Comparison of ENCODE assay signal across 9 cellular contexts in genomic region chr3:37994639-37994972, GRCh38. TPM values are rescaled to one million over a fixed set of nuclear protein-coding genes. Genes with fewer than 3 reads are reported as not detected.
DNase-seq lines count a peak whose midpoint lies in the region; ATAC-seq, FAIRE-seq and TF ChIP-seq lines count a peak whose summit lies in the region.
"Had no signal": no experiment of that assay in that cellular context is flagged by ENCODE, and none has a peak within 500 bp of the region (broad histone marks: within the 10 kb centered on the region; RNA-seq: fewer than 3 reads in every experiment).

No MANE protein-coding gene starts in this region.

- no peak for FAIRE-seq in GM12891 (lab: Jason Lieb, UNC)

- TF ChIP-seq POLR2A in GM12891 (IDR thresholded peaks at IDR 0.05; ENCODE audit: low read depth, low read length) = no peak

- H3K4me3 ChIP-seq in BE2C (ENCODE audit: low read depth, low read length) (peak overlapping the region; percentile 65), HUES48 (ENCODE audit: low read depth, low read length) (peak overlapping the region; percentile 66)
- peak overlapping the region; percentile 65 for H3K4me3 ChIP-seq in naive thymus-derived CD4-positive, alpha-beta T cell (ENCODE audit: low read length)

- H3K4me3 Mint-ChIP-seq in chondrocyte (ENCODE audit: unreplicated experiment) = peak overlapping the region; percentile 75
- H3K4me3 Mint-ChIP-seq in naive thymus-derived CD4-positive, alpha-beta T cell = peak overlapping the region; percentile 82 to 98 (median 96)

- H3K27me3 Mint-ChIP-seq in chondrocyte (ENCODE audit: low read depth) = no peaks in the 10 kb centered on the region
- no peaks in the 10 kb centered on the region for H3K27me3 Mint-ChIP-seq in naive thymus-derived CD4-positive, alpha-beta T cell

- intact Hi-C loops in naive thymus-derived CD4-positive, alpha-beta T cell (cut with micrococcal nuclease) = loop anchor here (1.0 to 2.0 kb wide), 4 partner anchors 20 to 171 kb away; partner anchors contain the start of genes DLEC1 (in 2 of the 2), OXSR1 (in 2 of the 2) and ACAA1 (in 1 of the 2)

- H3K4me1 ChIP-seq in BE2C (no peaks in the 10 kb centered on the region), HUES48 (ENCODE audit: control insufficient read depth, insufficient read depth, low read length) (peaks cover 6% of the 10 kb centered on the region; the same call in 1 of the 2 replicates)
- H3K4me1 ChIP-seq in naive thymus-derived CD4-positive, alpha-beta T cell (ENCODE audit: control insufficient read depth in 2 of 2, insufficient read depth in 2 of 2, low read length in 2 of 2) = peaks cover 47 to 48% of the 10 kb centered on the region in 2 donors

- POLR2A ChIA-PET in naive thymus-derived CD4-positive, alpha-beta T cell (lab: Charles Lee) = interaction anchor here (0.7 to 0.9 kb wide), 3 partner anchors 15 to 171 kb away, joined by 4 to 6 read pairs (median 4); partner anchors contain the start of genes DLEC1 and OXSR1

- DNase-seq in BE2C (no peak), chondrocyte (ENCODE audit: low spot score) (no peak), NCI-H2029 (lab: John Stamatoyannopoulos, UW) (no peak), GM12891 (ENCODE audit: insufficient read length, low spot score) (no peak)
- peak in 2 of 9 donors; percentile 18 to 24 for DNase-seq in naive thymus-derived CD4-positive, alpha-beta T cell
- DNase-seq: NCI-H1417 treated with DMSO at 0.1 percent for 48 hours had no signal

- H3K9me3 ChIP-seq in BE2C (no peaks in the 10 kb centered on the region), HUES48 (ENCODE audit: control insufficient read depth, insufficient read depth, low read length) (no peaks in the 10 kb centered on the region)
- no peaks in the 10 kb centered on the region for H3K9me3 ChIP-seq in naive thymus-derived CD4-positive, alpha-beta T cell (ENCODE audit: control insufficient read depth in 2 of 3, low read length in 3 of 3)

- no peaks in the 10 kb centered on the region for H3K36me3 ChIP-seq in BE2C
- no peaks in the 10 kb centered on the region for H3K36me3 ChIP-seq in HUES48 (ENCODE audit: control insufficient read depth, insufficient read depth, low read length)
- H3K36me3 ChIP-seq in naive thymus-derived CD4-positive, alpha-beta T cell (ENCODE audit: control insufficient read depth in 2 of 3, insufficient read depth in 3 of 3, low read length in 3 of 3) = peaks cover 0 to 4% (median 0%) of the 10 kb centered on the region in 3 experiments

- CTCF ChIA-PET in naive thymus-derived CD4-positive, alpha-beta T cell (lab: Charles Lee) = no interaction called here

- no peak overlapping the region for H3K27ac ChIP-seq in HUES48 (ENCODE audit: low read depth, low read length)
- H3K27ac ChIP-seq in naive thymus-derived CD4-positive, alpha-beta T cell (ENCODE audit: low read depth, low read length) = peak overlapping the region; percentile 87

- no peaks in the 10 kb centered on the region for H3K36me3 Mint-ChIP-seq in chondrocyte (ENCODE audit: low read depth)
- H3K36me3 Mint-ChIP-seq in naive thymus-derived CD4-positive, alpha-beta T cell = peaks cover 7 to 30% (median 9%) of the 10 kb centered on the region in 5 donors

- H3K27ac Mint-ChIP-seq in chondrocyte (ENCODE audit: unreplicated experiment) = no peak overlapping the region
- H3K27ac Mint-ChIP-seq in naive thymus-derived CD4-positive, alpha-beta T cell = peak overlapping the region; percentile 92 to 97 (median 96)

- H3K4me1 Mint-ChIP-seq in chondrocyte (ENCODE audit: low read depth) = peaks cover 22% of the 10 kb centered on the region
- peaks cover 35 to 67% (median 61%) of the 10 kb centered on the region in 7 donors for H3K4me1 Mint-ChIP-seq in naive thymus-derived CD4-positive, alpha-beta T cell

- H3K27me3 ChIP-seq in BE2C = no peaks in the 10 kb centered on the region
- H3K27me3 ChIP-seq in HUES48 (ENCODE audit: control insufficient read depth, insufficient read depth, low read length) = 0 out of 2 replicates have a peak, but pooled peaks cover 9% of the 10 kb centered on the region
- no peaks in the 10 kb centered on the region for H3K27me3 ChIP-seq in naive thymus-derived CD4-positive, alpha-beta T cell (ENCODE audit: control insufficient read depth in 2 of 2, insufficient read depth in 2 of 2, low read length in 2 of 2)

- no peak for TF ChIP-seq CTCF in BE2C (IDR thresholded peaks at IDR 0.05; ENCODE audit: low read depth, low read length)
- no peak for TF ChIP-seq CTCF in chondrocyte (IDR thresholded peaks at IDR 0.05)

- no peak overlapping the region for H3K9ac ChIP-seq in HUES48 (ENCODE audit: low read depth, low read length)

- no peaks in the 10 kb centered on the region for H3K9me3 Mint-ChIP-seq in chondrocyte (ENCODE audit: low read depth)
- no peaks in the 10 kb centered on the region for H3K9me3 Mint-ChIP-seq in naive thymus-derived CD4-positive, alpha-beta T cell

- ATAC-seq in naive thymus-derived CD4-positive, alpha-beta T cell = no peak
- ATAC-seq in HG03095 (IDR thresholded peaks at IDR 0.05; ENCODE audit: unreplicated experiment) = no peak
- ATAC-seq in HG03432 (IDR thresholded peaks at IDR 0.05; ENCODE audit: unreplicated experiment) = no peak

TF ChIP-seq in GM12891, 5 proteins besides CTCF, POLR2A, EP300 and RAD21:
- TF ChIP-seq POLR2AphosphoS5 (IDR thresholded peaks at IDR 0.05; ENCODE audit: low read depth, low read length) = no peak
- TF ChIP-seq PAX5 (IDR thresholded peaks at IDR 0.05; ENCODE audit: insufficient read depth, low read length, severe bottlenecking) = no peak
- TF ChIP-seq SPI1 (IDR thresholded peaks at IDR 0.05; ENCODE audit: low read depth, low read length) = no peak
- no peak for TF ChIP-seq TAF1 (IDR thresholded peaks at IDR 0.05; ENCODE audit: low read depth, low read length)
- no peak for TF ChIP-seq POU2F2 (IDR thresholded peaks at IDR 0.05; ENCODE audit: low read depth, low read length)

RNA-seq across cellular contexts. Expression of gene VILL, which starts 4.0 kb away (rescaled TPM):
- polyA plus RNA-seq in BE2C (2012; ENCODE audit: insufficient read depth, insufficient read length, low read depth) = 12.7 TPM
- 1.7 to 2.6 TPM (median 1.7 TPM) in 3 replicates for total RNA-seq in chondrocyte
- total RNA-seq in naive thymus-derived CD4-positive, alpha-beta T cell = 10 to 100 TPM; 22.4 to 43.3 (median 29.5) TPM
- polyA plus RNA-seq in naive thymus-derived CD4-positive, alpha-beta T cell = 10 to 100 TPM; 15.7 to 28.9 TPM
- polyA plus RNA-seq in GM12891 (2012; ENCODE audit: low read depth, missing spikeins) = 3.5 TPM

RNA-seq across cellular contexts. Expression of gene PLCD1, which starts 34.8 kb away (rescaled TPM):
- polyA plus RNA-seq in BE2C (2012; ENCODE audit: insufficient read depth, insufficient read length, low read depth) = 0.85 TPM
- 19.0 to 28.2 TPM (median 23.6 TPM) in 3 replicates for total RNA-seq in chondrocyte
- 10 to 100 TPM; 18.4 to 44.0 (median 41.3) TPM for total RNA-seq in naive thymus-derived CD4-positive, alpha-beta T cell
- polyA plus RNA-seq in naive thymus-derived CD4-positive, alpha-beta T cell = 10 to 100 TPM; 13.1 to 26.3 TPM
- 2.2 TPM for polyA plus RNA-seq in GM12891 (2012; ENCODE audit: low read depth, missing spikeins)

RNA-seq across cellular contexts. Expression of gene DLEC1, which starts 44.4 kb away (rescaled TPM):
- polyA plus RNA-seq in BE2C (2012; ENCODE audit: insufficient read depth, insufficient read length, low read depth) = not detected
- 0.17 to 0.29 TPM (median 0.18 TPM) in 3 replicates for total RNA-seq in chondrocyte
- total RNA-seq in naive thymus-derived CD4-positive, alpha-beta T cell = 1 to 10 TPM; 1.5 to 9.4 (median 7.5) TPM
- polyA plus RNA-seq in naive thymus-derived CD4-positive, alpha-beta T cell = under 1 TPM; 0.41 to 0.73 TPM
- 0.08 TPM for polyA plus RNA-seq in GM12891 (2012; ENCODE audit: low read depth, missing spikeins)
